15 cellular contexts compared by ENCODE assay signal in genomic region chr20:11331096-11331495, GRCh38.
"Had no signal": no experiment of that assay in that cellular context is flagged by ENCODE, and none has a peak within 500 bp of the region (broad histone marks: within the 10 kb centered on the region; RNA-seq: fewer than 3 reads in every experiment).

No MANE protein-coding gene starts in this region.

- H3K36me3 ChIP-seq: esophagus squamous epithelium, ovary, stomach, thoracic aorta had no signal

- H3K27me3 ChIP-seq: body of pancreas, esophagus squamous epithelium, ovary, stomach had no signal

- H3K4me1 Mint-ChIP-seq: activated naive CD4-positive, alpha-beta T cell treated with anti-CD3 and anti-CD28 coated beads, Interleukin-2, amount 50 U/mL, for 24 hours had no signal

- H3K27ac ChIP-seq: body of pancreas, esophagus squamous epithelium, ovary, stomach, thoracic aorta had no signal

- H3K4me3 Mint-ChIP-seq: activated naive CD4-positive, alpha-beta T cell treated with anti-CD3 and anti-CD28 coated beads, Interleukin-2, amount 50 U/mL, for 24 hours; dendritic cell treated with granulocyte-macrophage colony-stimulating factor and Interleukin-4, amounts not matched to agents 40 ng/mL and 50 ng/mL, for 4 days; endodermal cell; neural crest cell had no signal

- H3K27ac Mint-ChIP-seq: activated naive CD4-positive, alpha-beta T cell treated with anti-CD3 and anti-CD28 coated beads, Interleukin-2, amount 50 U/mL, for 24 hours; dendritic cell treated with granulocyte-macrophage colony-stimulating factor and Interleukin-4, amounts not matched to agents 40 ng/mL and 50 ng/mL, for 4 days; endodermal cell had no signal

- H3K9me3 ChIP-seq: body of pancreas, esophagus squamous epithelium, ovary, stomach, thoracic aorta had no signal

- H3K9me3 Mint-ChIP-seq: dendritic cell treated with granulocyte-macrophage colony-stimulating factor and Interleukin-4, amounts not matched to agents 40 ng/mL and 50 ng/mL, for 4 days; endodermal cell had no signal

- DNase-seq: activated effector memory CD4-positive, alpha-beta T cell treated with Interleukin-2 at 50 U/mL for 16 hours; amniotic stem cell; body of pancreas; endodermal cell; esophagus squamous epithelium; foreskin melanocyte; ovary; retina; stimulated activated CD4-positive, alpha-beta T cell treated with anti-CD3 and anti-CD28 coated beads, Interleukin-4, amount 100 ng/mL, for 4 hours; stomach; T-helper 2 cell had no signal

- H3K4me1 ChIP-seq: body of pancreas, stomach had no signal

- H3K36me3 Mint-ChIP-seq: activated naive CD4-positive, alpha-beta T cell treated with anti-CD3 and anti-CD28 coated beads, Interleukin-2, amount 50 U/mL, for 24 hours had no signal

- H3K27me3 Mint-ChIP-seq: activated naive CD4-positive, alpha-beta T cell treated with anti-CD3 and anti-CD28 coated beads, Interleukin-2, amount 50 U/mL, for 24 hours; dendritic cell treated with granulocyte-macrophage colony-stimulating factor and Interleukin-4, amounts not matched to agents 40 ng/mL and 50 ng/mL, for 4 days had no signal

- H3K4me3 ChIP-seq: body of pancreas, esophagus squamous epithelium, ovary, stomach, thoracic aorta had no signal
